In genomic region chr7:137879357-137880158, GRCh38 we compare ENCODE assay signal across 11 cellular contexts. TPM values are rescaled to one million over a fixed set of nuclear protein-coding genes. Genes with fewer than 3 reads are reported as not detected.
DNase-seq lines count a peak whose midpoint lies in the region; ATAC-seq and TF ChIP-seq lines count a peak whose summit lies in the region.
"Had no signal": no experiment of that assay in that cellular context is flagged by ENCODE, and none has a peak within 500 bp of the region (broad histone marks: within the 10 kb centered on the region; RNA-seq: fewer than 3 reads in every experiment).

No MANE protein-coding gene starts in this region.

- H3K4me3 ChIP-seq in right cardiac atrium (ENCODE audit: low read length) (no peak overlapping the region), left lung (no peak overlapping the region), uterus (no peak overlapping the region)
- H3K4me3 ChIP-seq: lung had no signal

- H3K4me1 ChIP-seq in right cardiac atrium (ENCODE audit: control insufficient read depth, insufficient read depth, low read length) (peaks cover 8% of the 10 kb centered on the region), left lung (peaks cover 0 to 9% of the 10 kb centered on the region in 2 donors), uterus (peaks cover 0 to 13% of the 10 kb centered on the region in 2 donors)

- in situ Hi-C loops in KBM-7 (cut with MboI; ENCODE audit: low pct_unique_long_range_greater_than_20kb, low sequenced_read_pairs): loop anchor here (25.0 kb wide), 1 partner anchor 217 kb away; no protein-coding TSS in a partner anchor

- DNase-seq in right cardiac atrium (no peak), left cardiac atrium (no peak), astrocyte of the hippocampus (ENCODE audit: low read depth, low spot score) (peak; percentile 20), left lung (no peak), uterus (peak in 1 of 2 donors; percentile 34), NCI-H2227 treated with DMSO at 0.1 percent for 48 hours (lab: John Stamatoyannopoulos, UW) (no peak), KBM-7 (no peak), kidney glomerular epithelial cell (lab: John Stamatoyannopoulos, UW) (no peak)
- DNase-seq: CD8-positive, alpha-beta memory T cell; NCI-H1092 had no signal

- H3K27ac ChIP-seq in right cardiac atrium (ENCODE audit: low read length) (peak overlapping the region; percentile 78), left lung (peak overlapping the region; percentile 35 to 58), uterus (peak overlapping the region; percentile 79 to 82)

- TF ChIP-seq CTCF in left lung (IDR thresholded peaks at IDR 0.05) (no peak), uterus (IDR thresholded peaks at IDR 0.05) (no peak)

- no peak for TF ChIP-seq POLR2A in uterus (IDR thresholded peaks at IDR 0.05)

- H3K36me3 ChIP-seq in left lung (peaks cover 0 to 87% of the 10 kb centered on the region in 2 donors), uterus (no peaks in the 10 kb centered on the region)

- intact Hi-C loops in right cardiac atrium (cut with DNase I): no loop called here
- intact Hi-C loops in left cardiac atrium (cut with DNase I): no loop called here
- intact Hi-C loops in left lung (cut with DNase I): no loop called here
- intact Hi-C loops in uterus (cut with DNase I; ENCODE audit: low total_unique reads): no loop called here

- no peaks in the 10 kb centered on the region for H3K9me3 ChIP-seq in right cardiac atrium (ENCODE audit: control insufficient read depth, low read length)
- H3K9me3 ChIP-seq in left lung: no peaks in the 10 kb centered on the region
- no peaks in the 10 kb centered on the region for H3K9me3 ChIP-seq in uterus

- no peak for ATAC-seq in right cardiac atrium
- no peak for ATAC-seq in left cardiac atrium
- peak; percentile 19 for ATAC-seq in left lung

- WGBS in right cardiac atrium: 75% methylated on average over 20 of the region's 20 CpGs

- no peaks in the 10 kb centered on the region for H3K27me3 ChIP-seq in right cardiac atrium (ENCODE audit: control insufficient read depth, insufficient read depth)
- H3K27me3 ChIP-seq in left lung: no peaks in the 10 kb centered on the region
- no peaks in the 10 kb centered on the region for H3K27me3 ChIP-seq in uterus

RNA-seq across cellular contexts. Expression of gene DGKI, which starts 32.8 kb away (rescaled TPM):
- total RNA-seq in right cardiac atrium (10 to 100 TPM in 2 of 4 donors, 1 to 10 TPM in 2; 7.6 to 14.9 (median 9.0) TPM), left cardiac atrium (10 to 100 TPM in 1 of 2 donors, 1 to 10 TPM in 1; 7.2 to 19.1 TPM), left lung (1 to 10 TPM in 1 of 2 donors, under 1 TPM in 1; 0.68 to 1.4 TPM), uterus (1 to 10 TPM; 1.0 to 8.5 (median 4.1) TPM)
- 2.1 TPM for polyA plus RNA-seq in right cardiac atrium
- polyA plus RNA-seq: CD8-positive, alpha-beta memory T cell had no signal
